ENCODE assay signal across 19 cellular contexts in the genomic region with DNA sequence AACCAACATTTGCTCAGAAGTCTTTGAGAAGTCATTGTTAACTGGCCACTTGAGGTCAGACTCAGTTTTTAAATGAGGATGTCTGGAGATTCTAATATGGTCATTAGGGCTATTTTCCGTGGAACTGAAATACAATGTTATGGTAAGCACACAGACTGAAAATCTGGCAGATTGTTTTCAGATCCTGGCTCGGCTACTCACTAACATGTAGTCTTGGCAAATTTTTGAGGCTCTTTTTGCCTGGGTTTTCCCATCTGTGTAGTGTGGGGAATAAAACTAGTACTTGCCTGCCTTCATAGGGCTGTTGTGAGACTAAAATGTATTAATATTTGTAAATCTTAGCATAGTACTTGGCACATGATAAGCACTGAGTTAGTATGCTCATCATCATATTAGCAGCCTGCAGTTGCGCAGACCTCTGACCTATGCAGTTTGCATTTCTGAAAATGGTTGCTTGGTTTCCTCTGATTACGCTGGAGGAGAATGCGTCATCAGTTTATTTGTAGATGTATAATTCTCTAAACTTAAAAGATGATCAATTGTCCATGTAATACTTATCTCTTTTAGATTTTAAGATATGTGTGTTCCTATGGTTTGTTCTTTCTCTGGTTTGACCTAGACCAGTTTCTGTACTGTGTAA.
DNase-seq lines count a peak whose midpoint lies in the region; ATAC-seq, FAIRE-seq and TF ChIP-seq lines count a peak whose summit lies in the region.
"Had no signal": no experiment of that assay in that cellular context is flagged by ENCODE, and none has a peak within 500 bp of the region (broad histone marks: within the 10 kb centered on the region; RNA-seq: fewer than 3 reads in every experiment).

No MANE protein-coding gene starts in this region.

- TF ChIP-seq POLR2A in IMR-90 (IDR thresholded peaks at IDR 0.05; ENCODE audit: low read depth, low read length) (no peak), esophagus squamous epithelium (IDR thresholded peaks at IDR 0.05) (no peak), sigmoid colon (IDR thresholded peaks at IDR 0.05) (no peak)

- H3K4ac ChIP-seq in IMR-90 (ENCODE audit: low read depth, low read length): no peak overlapping the region
- no peak overlapping the region for H3K4ac ChIP-seq in neuronal stem cell (ENCODE audit: low read length)

- no peaks in the 10 kb centered on the region for H3K9me3 Mint-ChIP-seq in activated naive CD4-positive, alpha-beta T cell treated with anti-CD3 and anti-CD28 coated beads, Interleukin-2, amount 50 U/mL, for 72 hours
- H3K9me3 Mint-ChIP-seq: CD14-positive monocyte had no signal

- H4K91ac ChIP-seq in IMR-90 (ENCODE audit: insufficient read depth, low read depth, low read length): no peak overlapping the region
- H4K91ac ChIP-seq in neuronal stem cell (ENCODE audit: low read depth, low read length, poor library complexity): no peak overlapping the region

- no peak for FAIRE-seq in urothelium cell line (lab: Jason Lieb, UNC)
- FAIRE-seq: GM12878, GM18507 had no signal

- H4K20me1 ChIP-seq in IMR-90 (ENCODE audit: insufficient read depth, low read length): 0 out of 2 replicates have a peak, but pooled peaks cover 3% of the 10 kb centered on the region

- intact Hi-C loops in IMR-90 (cut with micrococcal nuclease): no loop called here
- intact Hi-C loops in esophagus squamous epithelium (cut with DNase I): no loop called here
- intact Hi-C loops in sigmoid colon (cut with DNase I): loop anchor here (5.0 to 10.0 kb wide), 2 partner anchors 130 to 177 kb away; no protein-coding TSS in a partner anchor

- H3K27ac ChIP-seq in IMR-90 (ENCODE audit: insufficient read depth, low read length): no peak overlapping the region
- peak overlapping the region in 3 of 4 donors; percentile 34 to 78 (median 43) for H3K27ac ChIP-seq in esophagus squamous epithelium
- H3K27ac ChIP-seq in sigmoid colon: peak overlapping the region; percentile 2 to 79 (median 78)
- no peak overlapping the region for H3K27ac ChIP-seq in neuronal stem cell (replicated peaks; ENCODE audit: low read length)

- TF ChIP-seq EP300 in sigmoid colon (IDR thresholded peaks at IDR 0.05): no peak

- no peak overlapping the region; the same call in 1 of the 2 replicates for H3K23ac ChIP-seq in IMR-90 (ENCODE audit: low read depth, low read length)
- no peak overlapping the region for H3K23ac ChIP-seq in neuronal stem cell (ENCODE audit: low read depth, low read length, poor library complexity)

- no peaks in the 10 kb centered on the region for H3K36me3 Mint-ChIP-seq in activated naive CD4-positive, alpha-beta T cell treated with anti-CD3 and anti-CD28 coated beads, Interleukin-2, amount 50 U/mL, for 72 hours
- H3K36me3 Mint-ChIP-seq: CD14-positive monocyte had no signal

- ATAC-seq in IMR-90 (ENCODE audit: low read depth): peak; percentile 22
- ATAC-seq in HG02623 (IDR thresholded peaks at IDR 0.05; ENCODE audit: unreplicated experiment): no peak
- ATAC-seq in activated naive CD4-positive, alpha-beta T cell treated with anti-CD3 and anti-CD28 coated beads, Interleukin-2, amount 50 U/mL, for 72 hours: no peak
- ATAC-seq: GM12878, HCT116 had no signal

- in situ Hi-C loops in G401 (cut with HindIII; ENCODE audit: low sequenced_read_pairs) (no loop called here), IMR-90 (cut with MboI; ENCODE audit: low sequenced_read_pairs) (no loop called here)

- H3K9ac ChIP-seq in IMR-90 (ENCODE audit: low read depth, low read length) (no peak overlapping the region), neuronal stem cell (ENCODE audit: low read depth, low read length, poor library complexity) (no peak overlapping the region)

- H3K56ac ChIP-seq in IMR-90 (ENCODE audit: extremely low read depth, insufficient read depth, low read length): no peak overlapping the region

- H4K5ac ChIP-seq in IMR-90 (ENCODE audit: low read depth, low read length): no peak overlapping the region

- no peak overlapping the region for H2AK9ac ChIP-seq in IMR-90 (replicated peaks; ENCODE audit: low read depth, low read length, poor library complexity)

- no CpG with 5 or more reads among the region's 5 CpGs for WGBS in IMR-90 (ENCODE audit: extremely low coverage in 2 of 2, insufficient read length in 1 of 2), 2 experiments
- 78 to 88% methylated on average over 5 of the region's 5 CpGs for WGBS in esophagus squamous epithelium, 2 donors
- 89 to 91% methylated on average over 5 of the region's 5 CpGs for WGBS in sigmoid colon, 2 donors
- no CpG with 5 or more reads among the region's 5 CpGs for WGBS in neuronal stem cell (ENCODE audit: extremely low coverage in 2 of 2, insufficient read length in 2 of 2, insufficient replicate concordance in 1 of 2), 2 donors

- no peak for TF ChIP-seq RAD21 in IMR-90 (IDR thresholded peaks at IDR 0.05; ENCODE audit: low read length)

- DNase-seq in G401 (ENCODE audit: low spot score) (peak; percentile 83), IMR-90 (peak; percentile 80), esophagus squamous epithelium (lab: John Stamatoyannopoulos, UW) (no peak), sigmoid colon (no peak), urothelium cell line (ENCODE audit: low spot score) (no peak), neuronal stem cell (ENCODE audit: low spot score) (no peak)
- no peak for DNase-seq in activated naive CD4-positive, alpha-beta T cell treated with anti-CD3 and anti-CD28 coated beads, Interleukin-2, amount 50 U/mL, for 72 hours (ENCODE audit: low spot score in 2 of 2)
- DNase-seq: COR-L47, DMS153, NCI-H1436, NCI-H2081, NCI-H526, OCI-M1, RPMI8226 had no signal

- H3K4me3 ChIP-seq in IMR-90 (ENCODE audit: insufficient read depth, low read depth, low read length) (no peak overlapping the region), esophagus squamous epithelium (no peak overlapping the region), sigmoid colon (no peak overlapping the region), neuronal stem cell (ENCODE audit: low read length in 2 of 2) (no peak overlapping the region)
- H3K4me3 ChIP-seq: GM12878 had no signal

- H3K14ac ChIP-seq in IMR-90 (replicated peaks; ENCODE audit: low read depth, low read length): 0 out of 2 replicates have a peak overlapping the region, but pooled peaks have one; percentile 26
- no peak overlapping the region for H3K14ac ChIP-seq in neuronal stem cell (ENCODE audit: low read length)

- no TSS peak for BruUV-seq in IMR-90 (replicated peaks; lab: Mats Ljungman, UMichigan)

- POLR2A ChIA-PET in IMR-90 (lab: Charles Lee; ENCODE audit: unreplicated experiment): no interaction called here

- dilution Hi-C loops in IMR-90 (cut with HindIII; ENCODE audit: low sequenced_read_pairs, unreplicated experiment): no loop called here

- H2AFZ ChIP-seq in IMR-90 (replicated peaks; ENCODE audit: low read length, poor library complexity) (no peak overlapping the region), neuronal stem cell (ENCODE audit: low read length) (no peak overlapping the region)

- peak overlapping the region; percentile 35; the same call in 1 of the 2 replicates for H2BK120ac ChIP-seq in IMR-90 (ENCODE audit: low read depth, low read length)
- H2BK120ac ChIP-seq in neuronal stem cell (ENCODE audit: low read depth, low read length): no peak overlapping the region

- peaks cover 5 to 40% of the 10 kb centered on the region in 2 experiments; a peak in 3 of 4 replicates for H3K79me1 ChIP-seq in IMR-90 (ENCODE audit: low read depth in 1 of 2, low read length in 2 of 2)
- no peaks in the 10 kb centered on the region for H3K79me1 ChIP-seq in neuronal stem cell (ENCODE audit: low read depth, low read length)

- no peak overlapping the region for H3K27ac Mint-ChIP-seq in activated naive CD4-positive, alpha-beta T cell treated with anti-CD3 and anti-CD28 coated beads, Interleukin-2, amount 50 U/mL, for 72 hours

- H3K4me2 ChIP-seq in IMR-90 (ENCODE audit: low read depth, low read length) (peak overlapping the region; percentile 1; the same call in 1 of the 2 replicates), neuronal stem cell (ENCODE audit: insufficient read depth, low read length, poor library complexity, severe bottlenecking) (no peak overlapping the region)

- CTCF ChIA-PET in IMR-90 (lab: Yijun Ruan, JAX): no interaction called here

- H3K9me3 ChIP-seq in IMR-90 (ENCODE audit: control insufficient read depth, insufficient read depth, low read length) (no peaks in the 10 kb centered on the region), esophagus squamous epithelium (no peaks in the 10 kb centered on the region), sigmoid colon (no peaks in the 10 kb centered on the region), neuronal stem cell (replicated peaks in 1 of 2; ENCODE audit: control insufficient read depth in 2 of 2, insufficient read depth in 1 of 2, low read depth in 1 of 2, low read length in 2 of 2) (no peaks in the 10 kb centered on the region)

- peak overlapping the region; percentile 1; the same call in 1 of the 2 replicates for H2AK5ac ChIP-seq in IMR-90 (ENCODE audit: low read depth, low read length)
- no peak overlapping the region for H2AK5ac ChIP-seq in neuronal stem cell (ENCODE audit: low read depth, low read length)

- H3K36me3 ChIP-seq in IMR-90 (ENCODE audit: control insufficient read depth, insufficient read depth, low read length) (no peaks in the 10 kb centered on the region), esophagus squamous epithelium (no peaks in the 10 kb centered on the region), sigmoid colon (no peaks in the 10 kb centered on the region), neuronal stem cell (replicated peaks in 1 of 2; ENCODE audit: control insufficient read depth in 2 of 2, insufficient read depth in 2 of 2, low read length in 2 of 2) (peaks cover 0 to 2% of the 10 kb centered on the region in 2 donors)

- H3K9me1 ChIP-seq in IMR-90 (ENCODE audit: insufficient read depth, low read length): peaks cover 16% of the 10 kb centered on the region

- H2BK20ac ChIP-seq in IMR-90 (ENCODE audit: low read depth, low read length): no peak overlapping the region

- H4K8ac ChIP-seq in IMR-90 (ENCODE audit: low read depth in 2 of 2, low read length in 2 of 2) (peak overlapping the region in 1 of 2 experiments; percentile 22; a peak in 1 of 4 replicates), neuronal stem cell (ENCODE audit: low read depth, low read length) (no peak overlapping the region)

- H3K18ac ChIP-seq in IMR-90 (ENCODE audit: low read depth, low read length) (peak overlapping the region; percentile 30; the same call in 1 of the 2 replicates), neuronal stem cell (ENCODE audit: low read length) (no peak overlapping the region)

- H2BK5ac ChIP-seq in IMR-90 (ENCODE audit: low read depth, low read length, poor library complexity, severe bottlenecking) (no peak overlapping the region), neuronal stem cell (ENCODE audit: low read length) (no peak overlapping the region)

- H3K27me3 ChIP-seq in IMR-90 (ENCODE audit: control insufficient read depth, insufficient read depth, low read length) (no peaks in the 10 kb centered on the region), esophagus squamous epithelium (no peaks in the 10 kb centered on the region), sigmoid colon (no peaks in the 10 kb centered on the region), neuronal stem cell (ENCODE audit: control insufficient read depth in 3 of 3, insufficient read depth in 3 of 3, low read depth in 1 of 3, low read length in 3 of 3) (no peaks in the 10 kb centered on the region)

- H2BK12ac ChIP-seq in neuronal stem cell (ENCODE audit: low read length): no peak overlapping the region

- H2BK15ac ChIP-seq in IMR-90 (ENCODE audit: low read depth, low read length) (no peak overlapping the region; the same call in 2 of the 3 replicates), neuronal stem cell (ENCODE audit: low read length) (no peak overlapping the region)

- TF ChIP-seq CTCF in IMR-90 (conservative IDR thresholded peaks at IDR 0.05; ENCODE audit: low read depth, low read length) (no peak), esophagus squamous epithelium (IDR thresholded peaks at IDR 0.05) (no peak), sigmoid colon (IDR thresholded peaks at IDR 0.05) (no peak)

- H3K4me1 ChIP-seq in IMR-90 (ENCODE audit: control insufficient read depth, insufficient read depth, low read length) (peaks cover 23% of the 10 kb centered on the region), esophagus squamous epithelium (peaks cover 30 to 85% (median 59%) of the 10 kb centered on the region in 3 donors), sigmoid colon (peaks cover 0 to 81% (median 77%) of the 10 kb centered on the region in 4 donors), neuronal stem cell (ENCODE audit: control insufficient read depth in 2 of 2, insufficient read depth in 1 of 2, low read depth in 1 of 2, low read length in 2 of 2) (peaks cover 0 to 8% of the 10 kb centered on the region in 2 donors)

Comparison
In these comparisons a context has a peak if more than half of its experiments do, and no peak if none do; other contexts are left out.
1. DNase-seq: peak in G401 (single experiment) and IMR-90 (single experiment); none in esophagus squamous epithelium (single experiment), sigmoid colon (single experiment), urothelium cell line (single experiment), neuronal stem cell (single experiment) and activated naive CD4-positive, alpha-beta T cell treated with anti-CD3 and anti-CD28 coated beads, Interleukin-2, amount 50 U/mL, for 72 hours (0 of 2).
2. H3K27ac ChIP-seq: peak in esophagus squamous epithelium (3 of 4) and sigmoid colon (4 of 4); none in IMR-90 (single experiment) and neuronal stem cell (single experiment).